10 cellular contexts compared by ENCODE assay signal in the genomic region with DNA sequence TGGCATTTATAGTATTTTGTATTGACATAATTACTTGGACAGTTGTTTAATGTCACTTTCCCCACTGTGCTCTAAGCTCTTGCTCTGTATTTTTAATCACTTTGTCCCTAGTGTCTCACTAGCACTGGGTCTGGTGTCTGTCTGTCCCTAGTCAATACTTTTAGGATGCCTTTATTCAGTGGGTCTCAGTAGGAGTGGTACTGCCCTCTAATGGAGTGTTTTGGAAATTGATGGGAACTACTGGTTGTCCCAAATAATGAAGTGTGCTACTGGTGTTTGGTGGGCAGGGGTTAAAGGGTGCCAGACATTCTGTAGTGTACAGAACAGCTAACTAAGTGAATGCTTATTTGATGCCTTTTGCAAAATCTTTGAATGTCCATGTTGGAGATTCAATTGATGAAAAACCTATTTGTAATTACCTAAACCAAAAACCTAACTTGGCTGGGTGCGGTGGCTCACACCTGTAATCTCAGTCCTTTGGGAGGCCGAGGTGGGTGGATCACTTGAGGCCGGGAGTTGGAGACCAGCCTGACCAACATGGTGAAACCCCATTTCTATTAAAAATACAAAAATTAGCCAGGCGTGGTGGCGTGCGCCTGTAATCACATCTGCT. TPM values are rescaled to one million over a fixed set of nuclear protein-coding genes. Genes with fewer than 3 reads are reported as not detected.
DNase-seq lines count a peak whose midpoint lies in the region; ATAC-seq and TF ChIP-seq lines count a peak whose summit lies in the region.
"Had no signal": no experiment of that assay in that cellular context is flagged by ENCODE, and none has a peak within 500 bp of the region (broad histone marks: within the 10 kb centered on the region; RNA-seq: fewer than 3 reads in every experiment).

No MANE protein-coding gene starts in this region.

- peaks cover 21% of the 10 kb centered on the region for H3K36me3 ChIP-seq in SK-N-MC (ENCODE audit: insufficient read depth, low read length)

- DNase-seq in activated CD4-positive, alpha-beta T cell treated with anti-CD3 and anti-CD28 coated beads, Interleukin-2, amount 10 ng/mL, durations not matched to agents 24 days and 14 days = peak; percentile 58
- DNase-seq in activated CD4-positive, alpha-beta T cell treated with anti-CD3 and anti-CD28 coated beads for 48 hours = no peak
- DNase-seq in LNCaP clone FGC (ENCODE audit: low read depth) = no peak
- DNase-seq in SK-N-MC (ENCODE audit: low read depth, low spot score) = no peak
- peak; percentile 34 to 77 for DNase-seq in foreskin fibroblast
- DNase-seq in retina = peak; percentile 44
- no peak for DNase-seq in activated T-cell treated with anti-CD3 and anti-CD28 coated beads, Interleukin-2, amount 50 U/mL, for 48 hours

- H3K27ac Mint-ChIP-seq in activated CD4-positive, alpha-beta T cell treated with anti-CD3 and anti-CD28 coated beads, Interleukin-2, amount 10 ng/mL, durations not matched to agents 24 days and 14 days = no peak overlapping the region
- H3K27ac Mint-ChIP-seq: dendritic cell treated with granulocyte-macrophage colony-stimulating factor and Interleukin-4, amounts not matched to agents 40 ng/mL and 50 ng/mL, for 4 days; stimulated activated naive CD8-positive, alpha-beta T cell treated with anti-CD3 and anti-CD28 coated beads, Interleukin-15, Interleukin-2, amounts not matched to agents 100 ng/mL and 50 ng/mL, for 24 hours had no signal

- H3K4me1 Mint-ChIP-seq in activated CD4-positive, alpha-beta T cell treated with anti-CD3 and anti-CD28 coated beads, Interleukin-2, amount 10 ng/mL, durations not matched to agents 24 days and 14 days = no peaks in the 10 kb centered on the region

- peaks cover 5% of the 10 kb centered on the region; the same call in 1 of the 2 replicates for H3K9me3 ChIP-seq in SK-N-MC (ENCODE audit: low read depth, low read length)

- H3K27me3 Mint-ChIP-seq in activated CD4-positive, alpha-beta T cell treated with anti-CD3 and anti-CD28 coated beads, Interleukin-2, amount 10 ng/mL, durations not matched to agents 24 days and 14 days = no peaks in the 10 kb centered on the region
- H3K27me3 Mint-ChIP-seq: dendritic cell treated with granulocyte-macrophage colony-stimulating factor and Interleukin-4, amounts not matched to agents 40 ng/mL and 50 ng/mL, for 4 days; stimulated activated naive CD8-positive, alpha-beta T cell treated with anti-CD3 and anti-CD28 coated beads, Interleukin-15, Interleukin-2, amounts not matched to agents 100 ng/mL and 50 ng/mL, for 24 hours had no signal

- intact Hi-C loops in activated CD4-positive, alpha-beta T cell treated with anti-CD3 and anti-CD28 coated beads, Interleukin-2, amount 10 ng/mL, durations not matched to agents 24 days and 14 days (cut with micrococcal nuclease) = loop anchor here (1.0 to 5.0 kb wide), 2 partner anchors 72 to 174 kb away; no protein-coding TSS in a partner anchor

- peak; percentile 80 for ATAC-seq in GM21825 (IDR thresholded peaks at IDR 0.05; ENCODE audit: unreplicated experiment)

- no peaks in the 10 kb centered on the region for H3K9me3 Mint-ChIP-seq in activated CD4-positive, alpha-beta T cell treated with anti-CD3 and anti-CD28 coated beads, Interleukin-2, amount 10 ng/mL, durations not matched to agents 24 days and 14 days
- H3K9me3 Mint-ChIP-seq: dendritic cell treated with granulocyte-macrophage colony-stimulating factor and Interleukin-4, amounts not matched to agents 40 ng/mL and 50 ng/mL, for 4 days; stimulated activated naive CD8-positive, alpha-beta T cell treated with anti-CD3 and anti-CD28 coated beads, Interleukin-15, Interleukin-2, amounts not matched to agents 100 ng/mL and 50 ng/mL, for 24 hours had no signal

- H3K4me3 ChIP-seq in LNCaP clone FGC (ENCODE audit: low read depth, low read length) = no peak overlapping the region
- no peak overlapping the region for H3K4me3 ChIP-seq in SK-N-MC
- no peak overlapping the region for H3K4me3 ChIP-seq in foreskin fibroblast (ENCODE audit: low read depth in 1 of 2, low read length in 2 of 2)

- H3K27ac ChIP-seq in SK-N-MC = peak overlapping the region; percentile 62; the same call in 1 of the 2 replicates

- H3K4me3 Mint-ChIP-seq in activated CD4-positive, alpha-beta T cell treated with anti-CD3 and anti-CD28 coated beads, Interleukin-2, amount 10 ng/mL, durations not matched to agents 24 days and 14 days = no peak overlapping the region
- H3K4me3 Mint-ChIP-seq: dendritic cell treated with granulocyte-macrophage colony-stimulating factor and Interleukin-4, amounts not matched to agents 40 ng/mL and 50 ng/mL, for 4 days; stimulated activated naive CD8-positive, alpha-beta T cell treated with anti-CD3 and anti-CD28 coated beads, Interleukin-15, Interleukin-2, amounts not matched to agents 100 ng/mL and 50 ng/mL, for 24 hours had no signal

- H3K36me3 Mint-ChIP-seq in activated CD4-positive, alpha-beta T cell treated with anti-CD3 and anti-CD28 coated beads, Interleukin-2, amount 10 ng/mL, durations not matched to agents 24 days and 14 days (ENCODE audit: low read depth) = no peaks in the 10 kb centered on the region

- TF ChIP-seq CTCF in LNCaP clone FGC (IDR thresholded peaks at IDR 0.05; ENCODE audit: control insufficient read depth, extremely low read depth, insufficient read depth) (peak; percentile 64), foreskin fibroblast (IDR thresholded peaks at IDR 0.05; ENCODE audit: low read depth, low read length) (peak; percentile 53)

- no peak overlapping the region for H3K9ac ChIP-seq in SK-N-MC (ENCODE audit: insufficient read length)

RNA-seq across cellular contexts. Expression of gene CDK14, which starts 33.3 kb away (rescaled TPM):
- 1.9 and 2.0 TPM in 2 replicates for total RNA-seq in activated CD4-positive, alpha-beta T cell treated with anti-CD3 and anti-CD28 coated beads, Interleukin-2, amount 10 ng/mL, durations not matched to agents 24 days and 14 days

Comparison
In these comparisons a context has a peak if more than half of its experiments do, and no peak if none do; other contexts are left out.
1. DNase-seq: peak in activated CD4-positive, alpha-beta T cell treated with anti-CD3 and anti-CD28 coated beads, Interleukin-2, amount 10 ng/mL, durations not matched to agents 24 days and 14 days (single experiment), foreskin fibroblast (2 of 2) and retina (single experiment); none in activated CD4-positive, alpha-beta T cell treated with anti-CD3 and anti-CD28 coated beads for 48 hours (single experiment), LNCaP clone FGC (single experiment), SK-N-MC (single experiment) and activated T-cell treated with anti-CD3 and anti-CD28 coated beads, Interleukin-2, amount 50 U/mL, for 48 hours (0 of 2).